Comparison of ENCODE assay signal across 8 cellular contexts in genomic region chr2:84938194-84938879, GRCh38. TPM values are rescaled to one million over a fixed set of nuclear protein-coding genes. Genes with fewer than 3 reads are reported as not detected.
DNase-seq lines count a peak whose midpoint lies in the region; ATAC-seq and TF ChIP-seq lines count a peak whose summit lies in the region.

No MANE protein-coding gene starts in this region.

- intact Hi-C loops in upper lobe of right lung (cut with DNase I), result loop anchor here (10.0 kb wide), 1 partner anchor 444 kb away; no protein-coding TSS in a partner anchor

- H3K4me1 ChIP-seq in HAP-1, result peaks cover 5% of the 10 kb centered on the region
- H3K4me1 ChIP-seq in upper lobe of right lung, result no peaks in the 10 kb centered on the region

- H3K27ac Mint-ChIP-seq in natural killer cell treated with Interleukin-12 subunit alpha and Interleukin-12 subunit beta and Interleukin-15 and Interleukin-18, amount 100 ng/mL, for 72 hours, result peak overlapping the region; percentile 94 to 97
- H3K27ac Mint-ChIP-seq in type B pancreatic cell, result no peak overlapping the region

- H3K4me3 ChIP-seq in HAP-1 (no peak overlapping the region), upper lobe of right lung (no peak overlapping the region)

- in situ Hi-C loops in HAP-1 (cut with MboI; ENCODE audit: low sequenced_read_pairs), result loop anchor here (25.0 kb wide), 1 partner anchor 349 kb away; no protein-coding TSS in a partner anchor

- H3K9me3 ChIP-seq in HAP-1 (no peaks in the 10 kb centered on the region), upper lobe of right lung (no peaks in the 10 kb centered on the region)

- H3K4me1 Mint-ChIP-seq in natural killer cell treated with Interleukin-12 subunit alpha and Interleukin-12 subunit beta and Interleukin-15 and Interleukin-18, amount 100 ng/mL, for 72 hours (ENCODE audit: low read depth in 2 of 2), result peaks cover 19 to 24% of the 10 kb centered on the region in 2 donors
- H3K4me1 Mint-ChIP-seq in type B pancreatic cell (ENCODE audit: unreplicated experiment), result no peaks in the 10 kb centered on the region

- H3K36me3 ChIP-seq in HAP-1 (replicated peaks), result no peaks in the 10 kb centered on the region
- no peaks in the 10 kb centered on the region for H3K36me3 ChIP-seq in upper lobe of right lung

- peak; percentile 49 to 58 for DNase-seq in activated CD4-positive, alpha-beta T cell treated with anti-CD3 and anti-CD28 coated beads, Interleukin-2, amount 50 U/mL, for 4 hours
- no peak for DNase-seq in natural killer cell treated with Interleukin-12 subunit alpha and Interleukin-12 subunit beta and Interleukin-15 and Interleukin-18, amount 100 ng/mL, for 72 hours (ENCODE audit: low spot score)
- DNase-seq in HAP-1 (ENCODE audit: low spot score in 2 of 2) (no peak), type B pancreatic cell (ENCODE audit: extremely low spot score, unreplicated experiment) (no peak), upper lobe of right lung (no peak), OCI-M2 (lab: John Stamatoyannopoulos, UW; ENCODE audit: unreplicated experiment) (no peak)

- H3K27me3 ChIP-seq in HAP-1 (ENCODE audit: low read depth), result no peaks in the 10 kb centered on the region
- no peaks in the 10 kb centered on the region for H3K27me3 ChIP-seq in upper lobe of right lung

- H3K4me3 Mint-ChIP-seq in natural killer cell treated with Interleukin-12 subunit alpha and Interleukin-12 subunit beta and Interleukin-15 and Interleukin-18, amount 100 ng/mL, for 72 hours, result peak overlapping the region; percentile 90
- H3K4me3 Mint-ChIP-seq in type B pancreatic cell, result no peak overlapping the region

- peak; percentile 35 for ATAC-seq in GM19351 (IDR thresholded peaks at IDR 0.05; ENCODE audit: unreplicated experiment)
- peak; percentile 38 for ATAC-seq in HG03175 (IDR thresholded peaks at IDR 0.05; ENCODE audit: unreplicated experiment)
- peak; percentile 85 for ATAC-seq in natural killer cell treated with Interleukin-12 subunit alpha and Interleukin-12 subunit beta and Interleukin-15 and Interleukin-18, amount 100 ng/mL, for 72 hours
- ATAC-seq in upper lobe of right lung, result no peak

- no peak overlapping the region for H3K27ac ChIP-seq in upper lobe of right lung

- no peaks in the 10 kb centered on the region for H3K27me3 Mint-ChIP-seq in natural killer cell treated with Interleukin-12 subunit alpha and Interleukin-12 subunit beta and Interleukin-15 and Interleukin-18, amount 100 ng/mL, for 72 hours
- H3K27me3 Mint-ChIP-seq in type B pancreatic cell, result no peaks in the 10 kb centered on the region

- no peaks in the 10 kb centered on the region for H3K36me3 Mint-ChIP-seq in natural killer cell treated with Interleukin-12 subunit alpha and Interleukin-12 subunit beta and Interleukin-15 and Interleukin-18, amount 100 ng/mL, for 72 hours
- no peaks in the 10 kb centered on the region for H3K36me3 Mint-ChIP-seq in type B pancreatic cell

- H3K9me3 Mint-ChIP-seq in natural killer cell treated with Interleukin-12 subunit alpha and Interleukin-12 subunit beta and Interleukin-15 and Interleukin-18, amount 100 ng/mL, for 72 hours, result no peaks in the 10 kb centered on the region
- no peaks in the 10 kb centered on the region for H3K9me3 Mint-ChIP-seq in type B pancreatic cell

- no peak for TF ChIP-seq CTCF in type B pancreatic cell (conservative IDR thresholded peaks at IDR 0.05)
- TF ChIP-seq CTCF in upper lobe of right lung (IDR thresholded peaks at IDR 0.05), result no peak

RNA-seq across cellular contexts. Expression of gene KCMF1, which starts 32.6 kb away (rescaled TPM):
- total RNA-seq in natural killer cell treated with Interleukin-12 subunit alpha and Interleukin-12 subunit beta and Interleukin-15 and Interleukin-18, amount 100 ng/mL, for 72 hours, result 100 to 1,000 TPM in 1 of 2 donors, 10 to 100 TPM in 1; 96.1 to 117 TPM
- total RNA-seq in type B pancreatic cell (ENCODE audit: low replicate concordance) (61.4 and 62.2 TPM in 2 replicates), upper lobe of right lung (72.9 TPM)

RNA-seq across cellular contexts. Expression of gene TMSB10, which starts 32.9 kb away (rescaled TPM):
- 1,000 to 10,000 TPM; 1,502 to 3,073 TPM for total RNA-seq in natural killer cell treated with Interleukin-12 subunit alpha and Interleukin-12 subunit beta and Interleukin-15 and Interleukin-18, amount 100 ng/mL, for 72 hours
- total RNA-seq in type B pancreatic cell (ENCODE audit: low replicate concordance), result 1,269 and 1,391 TPM in 2 replicates
- total RNA-seq in upper lobe of right lung, result 1,558 TPM

RNA-seq across cellular contexts. Expression of gene TRABD2A, which starts 57.5 kb away (rescaled TPM):
- total RNA-seq in natural killer cell treated with Interleukin-12 subunit alpha and Interleukin-12 subunit beta and Interleukin-15 and Interleukin-18, amount 100 ng/mL, for 72 hours, result 10 to 100 TPM in 1 of 2 donors, 1 to 10 TPM in 1; 6.6 to 18.3 TPM
- 2.1 and 3.3 TPM in 2 replicates for total RNA-seq in type B pancreatic cell (ENCODE audit: low replicate concordance)
- 6.5 TPM for total RNA-seq in upper lobe of right lung

Comparison
In these comparisons a context has a peak if more than half of its experiments do, and no peak if none do; other contexts are left out.
1. DNase-seq: peak in activated CD4-positive, alpha-beta T cell treated with anti-CD3 and anti-CD28 coated beads, Interleukin-2, amount 50 U/mL, for 4 hours (2 of 2); none in natural killer cell treated with Interleukin-12 subunit alpha and Interleukin-12 subunit beta and Interleukin-15 and Interleukin-18, amount 100 ng/mL, for 72 hours (single experiment), HAP-1 (0 of 2), type B pancreatic cell (single experiment), upper lobe of right lung (single experiment) and OCI-M2 (single experiment).